Comparison of ENCODE assay signal across 29 cellular contexts in genomic region chr10:121098231-121098630, GRCh38.
"Had no signal": no experiment of that assay in that cellular context is flagged by ENCODE, and none has a peak within 500 bp of the region (broad histone marks: within the 10 kb centered on the region; RNA-seq: fewer than 3 reads in every experiment).

No MANE protein-coding gene starts in this region.

- H3K4me2 ChIP-seq: PC-9 had no signal

- H3K27me3 Mint-ChIP-seq: activated CD4-positive, alpha-beta T cell treated with anti-CD3 and anti-CD28 coated beads, Interleukin-2, amount 10 ng/mL, durations not matched to agents 24 days and 14 days; activated T-cell treated with anti-CD3 and anti-CD28 coated beads, Interleukin-2, amount 50 U/mL, for 24 hours had no signal

- H2AFZ ChIP-seq: PC-9 had no signal

- H3K36me3 Mint-ChIP-seq: activated naive CD4-positive, alpha-beta T cell treated with anti-CD3 and anti-CD28 coated beads, Interleukin-2, amount 50 U/mL, for 72 hours; brain had no signal

- H3K36me3 ChIP-seq: adrenal gland, MG63 had no signal

- H3K9me3 Mint-ChIP-seq: activated CD4-positive, alpha-beta T cell treated with anti-CD3 and anti-CD28 coated beads, Interleukin-2, amount 10 ng/mL, durations not matched to agents 24 days and 14 days; activated naive CD4-positive, alpha-beta T cell treated with anti-CD3 and anti-CD28 coated beads for 36 hours; activated naive CD4-positive, alpha-beta T cell treated with anti-CD3 and anti-CD28 coated beads, Interleukin-2, amount 50 U/mL, for 72 hours; activated T-cell treated with anti-CD3 and anti-CD28 coated beads, Interleukin-2, amount 50 U/mL, for 24 hours had no signal

- FAIRE-seq: bronchial epithelial cell, RCC 7860 had no signal

- DNase-seq: activated CD4-positive, alpha-beta T cell treated with anti-CD3 and anti-CD28 coated beads, Interleukin-2, amount 10 ng/mL, durations not matched to agents 24 days and 14 days; activated CD4-positive, alpha-beta T cell treated with anti-CD3 and anti-CD28 coated beads, Interleukin-2, amount 50 U/mL, for 4 hours; activated CD8-positive, alpha-beta T cell treated with anti-CD3 and anti-CD28 coated beads, Interleukin-2, amount 10 ng/mL, durations not matched to agents 7 days and 5 days; activated gamma-delta T cell treated with Interleukin-2 at 50 U/mL for 16 hours; activated naive CD4-positive, alpha-beta T cell treated with anti-CD3 and anti-CD28 coated beads for 36 hours; activated T-cell treated with anti-CD3 and anti-CD28 coated beads, Interleukin-2, amount 50 U/mL, for 24 hours; adrenal gland; central memory CD4-positive, alpha-beta T cell; Kasumi-1; KG1; MG63; NCI-H1048; NCI-H1105 treated with DMSO at 0.1 percent for 48 hours; NCI-H1436; NCI-H1694; NCI-H1930; NCI-H2081 treated with DMSO at 0.1 percent for 48 hours; NCI-H526 treated with DMSO at 0.1 percent for 48 hours; NCI-H774; PC-9; SIG-M5; T1000 had no signal

- H3K27ac Mint-ChIP-seq: activated CD4-positive, alpha-beta T cell treated with anti-CD3 and anti-CD28 coated beads, Interleukin-2, amount 10 ng/mL, durations not matched to agents 24 days and 14 days; activated CD8-positive, alpha-beta T cell treated with anti-CD3 and anti-CD28 coated beads, Interleukin-2, amount 10 ng/mL, durations not matched to agents 7 days and 5 days; activated naive CD4-positive, alpha-beta T cell treated with anti-CD3 and anti-CD28 coated beads for 36 hours; activated naive CD4-positive, alpha-beta T cell treated with anti-CD3 and anti-CD28 coated beads, Interleukin-2, amount 50 U/mL, for 72 hours; activated T-cell treated with anti-CD3 and anti-CD28 coated beads, Interleukin-2, amount 50 U/mL, for 24 hours had no signal

- H3K4me3 ChIP-seq: adrenal gland, MG63, PC-9, SK-N-MC had no signal

- H3K27me3 ChIP-seq: adrenal gland, MG63 had no signal

- ATAC-seq: activated CD8-positive, alpha-beta T cell treated with anti-CD3 and anti-CD28 coated beads, Interleukin-2, amount 10 ng/mL, durations not matched to agents 7 days and 5 days; activated naive CD4-positive, alpha-beta T cell treated with anti-CD3 and anti-CD28 coated beads, Interleukin-2, amount 50 U/mL, for 72 hours; Right ventricle myocardium inferior had no signal

- H3K4me1 Mint-ChIP-seq: activated CD4-positive, alpha-beta T cell treated with anti-CD3 and anti-CD28 coated beads, Interleukin-2, amount 10 ng/mL, durations not matched to agents 24 days and 14 days had no signal

- H3K4me3 Mint-ChIP-seq: activated CD4-positive, alpha-beta T cell treated with anti-CD3 and anti-CD28 coated beads, Interleukin-2, amount 10 ng/mL, durations not matched to agents 24 days and 14 days; activated CD8-positive, alpha-beta T cell treated with anti-CD3 and anti-CD28 coated beads, Interleukin-2, amount 10 ng/mL, durations not matched to agents 7 days and 5 days; activated naive CD4-positive, alpha-beta T cell treated with anti-CD3 and anti-CD28 coated beads for 36 hours; activated T-cell treated with anti-CD3 and anti-CD28 coated beads, Interleukin-2, amount 50 U/mL, for 24 hours; brain had no signal

- H3K27ac ChIP-seq: PC-9, RWPE1, SK-N-MC had no signal

- H3K9me3 ChIP-seq: adrenal gland, MG63 had no signal
